Comparison of ENCODE assay signal across 16 cellular contexts in genomic region chr15:37075777-37076176, GRCh38. TPM values are rescaled to one million over a fixed set of nuclear protein-coding genes. Genes with fewer than 3 reads are reported as not detected.
DNase-seq lines count a peak whose midpoint lies in the region; ATAC-seq, FAIRE-seq and TF ChIP-seq lines count a peak whose summit lies in the region.
"Had no signal": no experiment of that assay in that cellular context is flagged by ENCODE, and none has a peak within 500 bp of the region (broad histone marks: within the 10 kb centered on the region; RNA-seq: fewer than 3 reads in every experiment).

No MANE protein-coding gene starts in this region.

- ATAC-seq in left ventricle myocardium superior (no peak), HG02973 (IDR thresholded peaks at IDR 0.05; ENCODE audit: unreplicated experiment) (no peak)
- ATAC-seq in activated naive CD4-positive, alpha-beta T cell treated with anti-CD3 and anti-CD28 coated beads, Interleukin-2, amount 50 U/mL, for 72 hours = no peak

- H3K9me3 Mint-ChIP-seq in activated naive CD4-positive, alpha-beta T cell treated with anti-CD3 and anti-CD28 coated beads, Interleukin-2, amount 50 U/mL, for 72 hours = peaks cover 0 to 12% of the 10 kb centered on the region in 2 donors
- H3K9me3 Mint-ChIP-seq: HFFc6 had no signal

- H3K4me3 ChIP-seq in cardiac muscle cell (no peak overlapping the region), OCI-LY3 (ENCODE audit: low read length) (no peak overlapping the region), endocrine pancreas (ENCODE audit: control insufficient read depth, insufficient read depth, low read length) (peak overlapping the region; percentile 30), small intestine (ENCODE audit: low read depth in 1 of 2, low read length in 2 of 2) (no peak overlapping the region)
- H3K4me3 ChIP-seq: BLaER1 treated with 17β-estradiol and CSF1 and Interleukin-3, amounts not matched to agents 10 nM and 100 nM had no signal

- no peaks in the 10 kb centered on the region for H4K20me1 ChIP-seq in OCI-LY3 (ENCODE audit: insufficient read depth, low read length)
- H4K20me1 ChIP-seq: BLaER1 treated with 17β-estradiol and CSF1 and Interleukin-3, amounts not matched to agents 10 nM and 100 nM had no signal

- no peak for FAIRE-seq in small intestine (lab: Jason Lieb, UNC)
- FAIRE-seq: GM12892, GM19239 had no signal

- no peak for DNase-seq in cardiac muscle cell (ENCODE audit: low read depth in 1 of 2, low spot score in 1 of 2)
- DNase-seq in left ventricle myocardium superior = no peak
- no peak for DNase-seq in effector CD4-positive, alpha-beta T cell
- no peak for DNase-seq in activated naive CD4-positive, alpha-beta T cell treated with anti-CD3 and anti-CD28 coated beads, Interleukin-2, amount 50 U/mL, for 72 hours (ENCODE audit: low spot score in 2 of 2)
- no peak for DNase-seq in small intestine
- DNase-seq: ACHN; CD4-positive, CD25-positive, alpha-beta regulatory T cell; DMS53; GF-D8; HFFc6 had no signal

- H2AFZ ChIP-seq in OCI-LY3 (ENCODE audit: low read depth, low read length) = no peak overlapping the region

- intact Hi-C loops in left ventricle myocardium superior (cut with micrococcal nuclease) = no loop called here

- WGBS in small intestine, 3 donors = 83 to 91% (median 86%) methylated on average over 4 of the region's 4 CpGs

- H3K27me3 ChIP-seq in cardiac muscle cell = no peaks in the 10 kb centered on the region
- no peaks in the 10 kb centered on the region for H3K27me3 ChIP-seq in OCI-LY3 (ENCODE audit: low read depth, low read length)
- H3K27me3 ChIP-seq in endocrine pancreas (ENCODE audit: control insufficient read depth, insufficient read depth, low read length) = no peaks in the 10 kb centered on the region
- no peaks in the 10 kb centered on the region for H3K27me3 ChIP-seq in small intestine (ENCODE audit: control insufficient read depth in 2 of 2, insufficient read depth in 2 of 2, low read length in 2 of 2)
- H3K27me3 ChIP-seq: BLaER1 treated with 17β-estradiol and CSF1 and Interleukin-3, amounts not matched to agents 10 nM and 100 nM had no signal

- H3K4me1 ChIP-seq in cardiac muscle cell (ENCODE audit: low read depth) (peaks cover 12% of the 10 kb centered on the region), OCI-LY3 (ENCODE audit: low read length) (peaks cover 6% of the 10 kb centered on the region; the same call in 1 of the 2 replicates), endocrine pancreas (ENCODE audit: control insufficient read depth, insufficient read depth, low read length) (peaks cover 39% of the 10 kb centered on the region), small intestine (ENCODE audit: control insufficient read depth in 2 of 2, insufficient read depth in 1 of 2, low read depth in 1 of 2, low read length in 1 of 2) (peaks cover 0 to 5% of the 10 kb centered on the region in 2 donors)
- H3K4me1 ChIP-seq: BLaER1 treated with 17β-estradiol and CSF1 and Interleukin-3, amounts not matched to agents 10 nM and 100 nM had no signal

- H3K79me2 ChIP-seq in OCI-LY3 (ENCODE audit: low read length) = no peaks in the 10 kb centered on the region

- H3K4me2 ChIP-seq in OCI-LY3 (ENCODE audit: low read length) = peak overlapping the region; percentile 15; the same call in 1 of the 2 replicates
- H3K4me2 ChIP-seq: BLaER1 treated with 17β-estradiol and CSF1 and Interleukin-3, amounts not matched to agents 10 nM and 100 nM had no signal

- H3K27ac Mint-ChIP-seq in activated naive CD4-positive, alpha-beta T cell treated with anti-CD3 and anti-CD28 coated beads, Interleukin-2, amount 50 U/mL, for 72 hours = no peak overlapping the region
- H3K27ac Mint-ChIP-seq: CD4-positive, CD25-positive, alpha-beta regulatory T cell had no signal

- H3K27ac ChIP-seq in cardiac muscle cell (peak overlapping the region; percentile 32), OCI-LY3 (ENCODE audit: low read length) (no peak overlapping the region), small intestine (ENCODE audit: low read depth in 1 of 2, low read length in 1 of 2) (peak overlapping the region in 1 of 2 donors; percentile 11)
- H3K27ac ChIP-seq: BLaER1 treated with 17β-estradiol and CSF1 and Interleukin-3, amounts not matched to agents 10 nM and 100 nM had no signal

- TF ChIP-seq CTCF in cardiac muscle cell (IDR thresholded peaks at IDR 0.05; ENCODE audit: low read depth, low read length) (no peak), OCI-LY3 (IDR thresholded peaks at IDR 0.05; ENCODE audit: low read depth, low read length) (no peak)

- H3K36me3 Mint-ChIP-seq in activated naive CD4-positive, alpha-beta T cell treated with anti-CD3 and anti-CD28 coated beads, Interleukin-2, amount 50 U/mL, for 72 hours = no peaks in the 10 kb centered on the region
- H3K36me3 Mint-ChIP-seq: CD4-positive, CD25-positive, alpha-beta regulatory T cell had no signal

- H3K36me3 ChIP-seq in cardiac muscle cell (peaks cover 79% of the 10 kb centered on the region), OCI-LY3 (replicated peaks; ENCODE audit: low read depth, low read length) (no peaks in the 10 kb centered on the region), endocrine pancreas (ENCODE audit: control insufficient read depth, insufficient read depth, low read length) (peaks cover 5% of the 10 kb centered on the region), small intestine (ENCODE audit: control insufficient read depth in 2 of 2, insufficient read depth in 2 of 2, low read length in 2 of 2) (peaks cover 0 to 2% of the 10 kb centered on the region in 2 donors)
- H3K36me3 ChIP-seq: BLaER1 treated with 17β-estradiol and CSF1 and Interleukin-3, amounts not matched to agents 10 nM and 100 nM had no signal

- no peaks in the 10 kb centered on the region for H3K9me3 ChIP-seq in cardiac muscle cell (ENCODE audit: low read depth)
- no peaks in the 10 kb centered on the region for H3K9me3 ChIP-seq in OCI-LY3 (ENCODE audit: insufficient read depth, low read length)
- no peaks in the 10 kb centered on the region for H3K9me3 ChIP-seq in endocrine pancreas (ENCODE audit: control insufficient read depth, low read length)
- no peaks in the 10 kb centered on the region for H3K9me3 ChIP-seq in small intestine (ENCODE audit: control insufficient read depth, low read depth)
- H3K9me3 ChIP-seq: BLaER1 treated with 17β-estradiol and CSF1 and Interleukin-3, amounts not matched to agents 10 nM and 100 nM had no signal

- H3K9ac ChIP-seq in OCI-LY3 (ENCODE audit: low read length) (no peak overlapping the region), endocrine pancreas (ENCODE audit: control insufficient read depth, insufficient read depth, low read length) (no peak overlapping the region)
- H3K9ac ChIP-seq: BLaER1 treated with 17β-estradiol and CSF1 and Interleukin-3, amounts not matched to agents 10 nM and 100 nM had no signal

RNA-seq across cellular contexts. Expression of gene MEIS2, which starts 24.6 kb away (rescaled TPM):
- total RNA-seq in cardiac muscle cell = 326 and 432 TPM in 2 replicates
- polyA plus RNA-seq in cardiac muscle cell = 224 and 249 TPM in 2 replicates
- 44.9 TPM for total RNA-seq in left ventricle myocardium superior
- under 1 TPM in 1 of 2 donors, not detected in 1; 0.16 TPM for total RNA-seq in activated naive CD4-positive, alpha-beta T cell treated with anti-CD3 and anti-CD28 coated beads, Interleukin-2, amount 50 U/mL, for 72 hours
- polyA plus RNA-seq in small intestine = 10 to 100 TPM in 2 of 3 donors, 1 to 10 TPM in 1; 8.7 to 13.2 (median 11.8) TPM
- total RNA-seq: CD4-positive, CD25-positive, alpha-beta regulatory T cell had no signal
- polyA plus RNA-seq: CD4-positive, CD25-positive, alpha-beta regulatory T cell had no signal

Comparison
In these comparisons a context has a peak if more than half of its experiments do, and no peak if none do; other contexts are left out.
1. RNA of gene MEIS2, which starts 24.6 kb away (total RNA-seq): 326 to 432 TPM in cardiac muscle cell and 44.9 TPM in left ventricle myocardium superior (single experiment); 0.16 TPM in activated naive CD4-positive, alpha-beta T cell treated with anti-CD3 and anti-CD28 coated beads, Interleukin-2, amount 50 U/mL, for 72 hours; every median in the first group is over 10 times any median in the second.